In genomic region chr5:80753712-80754111, GRCh38 we compare ENCODE assay signal across 18 cellular contexts.
DNase-seq lines count a peak whose midpoint lies in the region; ATAC-seq and TF ChIP-seq lines count a peak whose summit lies in the region.
"Had no signal": no experiment of that assay in that cellular context is flagged by ENCODE, and none has a peak within 500 bp of the region (broad histone marks: within the 10 kb centered on the region; RNA-seq: fewer than 3 reads in every experiment).

No MANE protein-coding gene starts in this region.

- TF ChIP-seq POLR2A in heart left ventricle (IDR thresholded peaks at IDR 0.05): no peak

- no peak for TF ChIP-seq CTCF in fibroblast of villous mesenchyme (IDR thresholded peaks at IDR 0.05; ENCODE audit: insufficient read depth, low read depth, low read length)
- TF ChIP-seq CTCF in heart left ventricle (IDR thresholded peaks at IDR 0.05): no peak
- no peak for TF ChIP-seq CTCF in Caco-2 (IDR thresholded peaks at IDR 0.05; ENCODE audit: insufficient read depth in 1 of 2, low read depth in 1 of 2, low read length in 1 of 2, severe bottlenecking in 1 of 2, unreplicated experiment in 1 of 2)

- peaks cover 57% of the 10 kb centered on the region for H3K4me1 Mint-ChIP-seq in activated naive CD8-positive, alpha-beta T cell (ENCODE audit: low read depth)
- H3K4me1 Mint-ChIP-seq in activated naive CD8-positive, alpha-beta T cell treated with anti-CD3 and anti-CD28 coated beads, Interleukin-2, amount 50 U/mL, for 24 hours: peaks cover 53% of the 10 kb centered on the region
- H3K4me1 Mint-ChIP-seq in Caco-2 (ENCODE audit: low read depth, unreplicated experiment): no peaks in the 10 kb centered on the region

- intact Hi-C loops in heart left ventricle (cut with DNase I): no loop called here
- intact Hi-C loops in Caco-2 (cut with micrococcal nuclease; ENCODE audit: unreplicated experiment): no loop called here

- no peaks in the 10 kb centered on the region for H3K27me3 Mint-ChIP-seq in activated naive CD8-positive, alpha-beta T cell
- no peaks in the 10 kb centered on the region for H3K27me3 Mint-ChIP-seq in activated naive CD8-positive, alpha-beta T cell treated with anti-CD3 and anti-CD28 coated beads, Interleukin-2, amount 50 U/mL, for 24 hours
- no peaks in the 10 kb centered on the region for H3K27me3 Mint-ChIP-seq in Caco-2 (ENCODE audit: insufficient read depth, unreplicated experiment)
- H3K27me3 Mint-ChIP-seq: IgD-negative memory B cell had no signal

- POLR2A ChIA-PET in Caco-2 (lab: Charles Lee): no interaction called here

- CTCF ChIA-PET in Caco-2 (lab: Charles Lee): no interaction called here

- peaks cover 28% of the 10 kb centered on the region for H3K36me3 Mint-ChIP-seq in activated naive CD8-positive, alpha-beta T cell
- peaks cover 56% of the 10 kb centered on the region for H3K36me3 Mint-ChIP-seq in activated naive CD8-positive, alpha-beta T cell treated with anti-CD3 and anti-CD28 coated beads, Interleukin-2, amount 50 U/mL, for 24 hours (ENCODE audit: low read depth)
- H3K36me3 Mint-ChIP-seq in Caco-2 (ENCODE audit: insufficient read depth, unreplicated experiment): peaks cover 6% of the 10 kb centered on the region

- ATAC-seq in activated naive CD8-positive, alpha-beta T cell treated with anti-CD3 and anti-CD28 coated beads, Interleukin-2, amount 50 U/mL, for 24 hours: no peak
- ATAC-seq in heart left ventricle: no peak
- ATAC-seq: A549, Right ventricle myocardium inferior had no signal

- H3K36me3 ChIP-seq in SJCRH30: peaks cover 5% of the 10 kb centered on the region
- peaks cover 0 to 16% (median 3%) of the 10 kb centered on the region in 9 donors for H3K36me3 ChIP-seq in heart left ventricle
- no peaks in the 10 kb centered on the region for H3K36me3 ChIP-seq in Caco-2 (ENCODE audit: control insufficient read depth, insufficient read depth, low read length)
- H3K36me3 ChIP-seq: HAP-1 had no signal

- no peaks in the 10 kb centered on the region for H3K9me3 Mint-ChIP-seq in activated naive CD8-positive, alpha-beta T cell (ENCODE audit: low read depth)
- H3K9me3 Mint-ChIP-seq in activated naive CD8-positive, alpha-beta T cell treated with anti-CD3 and anti-CD28 coated beads, Interleukin-2, amount 50 U/mL, for 24 hours: peaks cover 4% of the 10 kb centered on the region
- peaks cover 9% of the 10 kb centered on the region for H3K9me3 Mint-ChIP-seq in Caco-2 (ENCODE audit: unreplicated experiment)
- H3K9me3 Mint-ChIP-seq: IgD-negative memory B cell had no signal

- H3K27ac ChIP-seq in SJCRH30: peak overlapping the region; percentile 85
- no peak overlapping the region for H3K27ac ChIP-seq in heart left ventricle
- H3K27ac ChIP-seq: A549, BLaER1 had no signal

- H3K4me3 ChIP-seq in SJCRH30: no peak overlapping the region
- H3K4me3 ChIP-seq in fibroblast of villous mesenchyme (ENCODE audit: low read depth, low read length): no peak overlapping the region
- H3K4me3 ChIP-seq in heart left ventricle: no peak overlapping the region
- H3K4me3 ChIP-seq in Caco-2 (ENCODE audit: low read depth, low read length): no peak overlapping the region
- H3K4me3 ChIP-seq: A549, BLaER1, HAP-1 had no signal

- H3K27me3 ChIP-seq in SJCRH30 (no peaks in the 10 kb centered on the region), heart left ventricle (no peaks in the 10 kb centered on the region), Caco-2 (replicated peaks; ENCODE audit: control insufficient read depth, insufficient read depth, low read length) (no peaks in the 10 kb centered on the region)
- H3K27me3 ChIP-seq: BLaER1 had no signal

- no peak for DNase-seq in activated naive CD8-positive, alpha-beta T cell treated with anti-CD3 and anti-CD28 coated beads, Interleukin-2, amount 50 U/mL, for 24 hours
- peak in 1 of 2 experiments; percentile 38 for DNase-seq in SJCRH30
- DNase-seq in fibroblast of villous mesenchyme (ENCODE audit: low read depth): peak; percentile 27
- no peak for DNase-seq in NCI-H1105 (lab: John Stamatoyannopoulos, UW)
- DNase-seq in heart left ventricle: no peak
- no peak for DNase-seq in Caco-2
- no peak for DNase-seq in C1 segment of cervical spinal cord (lab: John Stamatoyannopoulos, UW)
- DNase-seq: DMS 273 treated with DMSO at 0.1 percent for 48 hours, MM.1S, NCI-H1092, NCI-H2081, NCI-H2171 treated with DMSO at 0.1 percent for 48 hours had no signal

- peak overlapping the region; percentile 66 for H3K27ac Mint-ChIP-seq in activated naive CD8-positive, alpha-beta T cell
- H3K27ac Mint-ChIP-seq in activated naive CD8-positive, alpha-beta T cell treated with anti-CD3 and anti-CD28 coated beads, Interleukin-2, amount 50 U/mL, for 24 hours: no peak overlapping the region
- H3K27ac Mint-ChIP-seq in Caco-2 (ENCODE audit: unreplicated experiment): no peak overlapping the region
- H3K27ac Mint-ChIP-seq: IgD-negative memory B cell had no signal

- H3K4me1 ChIP-seq in SJCRH30 (peaks cover 41% of the 10 kb centered on the region), heart left ventricle (peaks cover 0 to 28% (median 0%) of the 10 kb centered on the region in 12 donors), Caco-2 (no peaks in the 10 kb centered on the region)
- H3K4me1 ChIP-seq: A549 had no signal

- no peak overlapping the region for H3K4me3 Mint-ChIP-seq in activated naive CD8-positive, alpha-beta T cell
- no peak overlapping the region for H3K4me3 Mint-ChIP-seq in activated naive CD8-positive, alpha-beta T cell treated with anti-CD3 and anti-CD28 coated beads, Interleukin-2, amount 50 U/mL, for 24 hours
- H3K4me3 Mint-ChIP-seq in Caco-2 (ENCODE audit: unreplicated experiment): no peak overlapping the region

- H3K9me3 ChIP-seq in SJCRH30 (replicated peaks) (peaks cover 4% of the 10 kb centered on the region; the same call in 1 of the 2 replicates), heart left ventricle (no peaks in the 10 kb centered on the region), Caco-2 (no peaks in the 10 kb centered on the region)
- H3K9me3 ChIP-seq: A549, BLaER1, HAP-1 had no signal

- BruUV-seq in Caco-2 (replicated peaks; lab: Mats Ljungman, UMichigan): no TSS peak

- WGBS in heart left ventricle, 4 donors: 72 to 89% (median 76%) methylated on average over 4 of the region's 4 CpGs
